In the genomic region with DNA sequence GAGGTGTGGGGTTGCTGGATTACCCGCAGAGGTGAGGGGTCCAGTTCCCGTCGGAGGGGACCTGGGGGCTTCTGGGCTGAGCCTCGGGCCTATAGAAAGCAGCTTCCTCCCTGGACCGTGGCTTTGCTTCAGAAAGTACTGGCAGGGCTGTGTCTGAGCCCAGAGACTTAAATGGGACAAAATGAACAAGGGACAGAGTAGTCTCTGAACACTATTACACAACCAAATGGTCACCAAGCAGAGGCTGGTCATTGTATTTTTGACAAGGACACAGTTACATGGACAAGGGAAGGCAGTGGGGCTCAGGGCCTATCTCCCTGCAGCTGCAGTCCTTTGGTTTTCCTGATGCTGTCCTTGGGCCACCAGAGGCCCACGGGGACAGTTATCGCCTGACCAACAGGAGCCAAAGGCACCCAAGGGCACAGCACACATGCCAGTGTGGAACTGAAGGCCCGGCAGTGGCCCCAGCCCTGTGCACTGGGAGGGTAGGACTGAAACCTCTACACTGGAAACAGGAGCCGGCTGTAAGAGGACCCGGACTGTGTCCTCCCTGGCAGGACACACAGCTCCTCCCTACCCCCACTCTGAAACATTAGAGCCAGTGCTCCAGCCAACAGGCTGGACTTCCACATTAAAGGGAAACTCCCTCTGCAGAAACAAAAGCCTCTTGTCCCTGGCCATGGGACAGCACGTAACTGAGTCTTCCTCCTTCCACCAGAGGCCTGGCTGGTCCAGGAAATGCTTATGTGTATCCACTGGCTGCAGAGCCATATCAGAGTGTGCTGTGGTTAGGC, we compare ENCODE assay signal across 10 cellular contexts. TPM values are rescaled to one million over a fixed set of nuclear protein-coding genes. Genes with fewer than 3 reads are reported as not detected.
DNase-seq lines count a peak whose midpoint lies in the region; ATAC-seq, FAIRE-seq and TF ChIP-seq lines count a peak whose summit lies in the region.
"Had no signal": no experiment of that assay in that cellular context is flagged by ENCODE, and none has a peak within 500 bp of the region (broad histone marks: within the 10 kb centered on the region; RNA-seq: fewer than 3 reads in every experiment).

No MANE protein-coding gene starts in this region.

- H3K27me3 Mint-ChIP-seq in activated T-cell treated with anti-CD3 and anti-CD28 coated beads, Interleukin-2, amount 50 U/mL, for 72 hours (ENCODE audit: low read depth): no peaks in the 10 kb centered on the region

- H3K9me3 ChIP-seq in muscle layer of colon (ENCODE audit: low read length): no peaks in the 10 kb centered on the region
- no peaks in the 10 kb centered on the region for H3K9me3 ChIP-seq in vagina

- FAIRE-seq in urothelium cell line (lab: Jason Lieb, UNC): no peak

- H3K4me1 Mint-ChIP-seq in activated T-cell treated with anti-CD3 and anti-CD28 coated beads, Interleukin-2, amount 50 U/mL, for 72 hours (ENCODE audit: low read depth): peaks cover 12% of the 10 kb centered on the region

- H3K4me3 ChIP-seq in muscle layer of colon (ENCODE audit: low read depth in 1 of 2, low read length in 2 of 2) (no peak overlapping the region), vagina (no peak overlapping the region)

- no peak overlapping the region for H3K4me3 Mint-ChIP-seq in activated T-cell treated with anti-CD3 and anti-CD28 coated beads, Interleukin-2, amount 50 U/mL, for 72 hours

- intact Hi-C loops in vagina (cut with DNase I): no loop called here

- no peak for TF ChIP-seq POLR2A in vagina (IDR thresholded peaks at IDR 0.05)

- H3K36me3 Mint-ChIP-seq in activated T-cell treated with anti-CD3 and anti-CD28 coated beads, Interleukin-2, amount 50 U/mL, for 72 hours (ENCODE audit: insufficient read depth in 2 of 2): peaks cover 0 to 3% of the 10 kb centered on the region in 2 donors

- no peak for TF ChIP-seq CTCF in vagina (IDR thresholded peaks at IDR 0.05)

- DNase-seq in activated T-cell treated with anti-CD3 and anti-CD28 coated beads, Interleukin-2, amount 50 U/mL, for 72 hours: no peak
- no peak for DNase-seq in activated T-cell treated with anti-CD3 and anti-CD28 coated beads, Interleukin-2, amount 50 U/mL, for 1 hour
- peak; percentile 90 for DNase-seq in foreskin melanocyte
- DNase-seq in vagina (ENCODE audit: extremely low spot score in 2 of 2): no peak
- DNase-seq in urothelium cell line (ENCODE audit: low spot score): no peak
- DNase-seq in NCI-H524 (lab: John Stamatoyannopoulos, UW): no peak
- DNase-seq: activated CD4-positive, alpha-beta T cell treated with anti-CD3 and anti-CD28 coated beads, Interleukin-2, amount 50 U/mL, for 48 hours; NCI-H446 treated with DMSO at 0.1 percent for 48 hours had no signal

- H3K9me3 Mint-ChIP-seq in activated T-cell treated with anti-CD3 and anti-CD28 coated beads, Interleukin-2, amount 50 U/mL, for 72 hours: no peaks in the 10 kb centered on the region

- H3K36me3 ChIP-seq in muscle layer of colon (ENCODE audit: insufficient read depth, low read length) (peaks cover 23% of the 10 kb centered on the region), vagina (peaks cover 0 to 10% of the 10 kb centered on the region in 2 donors)

- H3K27ac Mint-ChIP-seq in activated T-cell treated with anti-CD3 and anti-CD28 coated beads, Interleukin-2, amount 50 U/mL, for 72 hours: peak overlapping the region; percentile 16

- no peak for ATAC-seq in activated T-cell treated with anti-CD3 and anti-CD28 coated beads, Interleukin-2, amount 50 U/mL, for 72 hours (replicated peaks in 1 of 2)
- no peak for ATAC-seq in HG03460 (IDR thresholded peaks at IDR 0.05; ENCODE audit: unreplicated experiment)

- H3K27ac ChIP-seq in muscle layer of colon (ENCODE audit: low read depth, low read length) (peak overlapping the region; percentile 16), vagina (peak overlapping the region; percentile 56)

- H3K9ac ChIP-seq in muscle layer of colon (ENCODE audit: low read length): no peak overlapping the region

- H3K27me3 ChIP-seq in muscle layer of colon (ENCODE audit: control insufficient read depth in 1 of 2, insufficient read depth in 2 of 2, low read length in 2 of 2): no peaks in the 10 kb centered on the region
- H3K27me3 ChIP-seq in vagina: no peaks in the 10 kb centered on the region

- H3K4me1 ChIP-seq in muscle layer of colon (ENCODE audit: insufficient read depth, low read length): peaks cover 16% of the 10 kb centered on the region
- peaks cover 53% of the 10 kb centered on the region for H3K4me1 ChIP-seq in vagina

RNA-seq across cellular contexts. Expression of gene ERN1, which starts 26.0 kb away (rescaled TPM):
- 10 to 100 TPM; 58.1 to 98.3 TPM for total RNA-seq in activated T-cell treated with anti-CD3 and anti-CD28 coated beads, Interleukin-2, amount 50 U/mL, for 72 hours
- 31.4 TPM for total RNA-seq in vagina
